8 cellular contexts compared by ENCODE assay signal in the genomic region with DNA sequence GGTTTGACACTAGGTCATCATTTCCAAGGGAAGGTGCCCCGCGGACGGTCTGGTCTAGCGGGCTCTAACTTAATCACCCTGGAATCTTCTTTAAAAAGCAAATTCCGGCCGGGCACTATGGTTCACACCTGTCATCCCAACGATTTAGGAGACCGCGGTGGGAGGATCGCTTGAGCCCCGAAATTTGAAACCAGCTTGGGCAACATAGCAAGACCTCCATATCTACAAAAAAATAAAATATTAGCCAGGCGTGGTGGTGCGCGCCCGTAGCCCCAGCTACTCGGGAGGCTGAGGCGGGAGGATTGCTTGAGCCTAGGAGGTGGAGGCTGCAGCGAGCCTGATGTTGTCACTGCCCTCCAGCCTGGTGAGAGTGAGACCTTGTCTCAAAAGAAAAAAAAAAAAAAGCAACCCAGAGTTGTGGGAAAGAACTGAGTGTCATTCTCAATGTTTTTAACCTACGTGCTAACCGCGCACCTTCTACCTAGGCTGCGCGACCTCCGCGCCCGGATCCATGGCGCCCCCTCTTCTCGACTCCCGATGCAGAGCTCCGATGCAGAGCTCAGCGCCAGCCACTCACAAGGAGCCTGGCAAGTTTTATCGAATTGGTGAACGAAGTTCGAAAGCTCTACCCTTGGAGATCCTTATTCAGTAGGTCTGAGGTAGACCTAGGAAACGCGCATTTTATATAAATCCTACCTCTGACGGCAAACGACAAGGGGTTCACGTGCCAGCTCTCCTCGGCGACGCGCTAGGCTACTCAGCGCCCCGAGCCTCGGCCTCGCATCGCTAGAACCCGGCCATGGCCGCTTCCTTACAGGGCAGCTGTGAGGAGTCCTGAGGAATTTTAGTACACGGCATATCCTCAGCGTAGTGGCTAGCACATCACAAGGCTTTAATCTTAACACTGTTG. TPM values are rescaled to one million over a fixed set of nuclear protein-coding genes. Genes with fewer than 3 reads are reported as not detected.
DNase-seq lines count a peak whose midpoint lies in the region; ATAC-seq and TF ChIP-seq lines count a peak whose summit lies in the region.

No MANE protein-coding gene starts in this region.

- WGBS in liver: 36% methylated on average over 52 of the region's 52 CpGs
- WGBS in suprapubic skin: 42% methylated on average over 47 of the region's 52 CpGs

- TF ChIP-seq EP300 in suprapubic skin (IDR thresholded peaks at IDR 0.05): no peak

- peak overlapping the region; percentile 78 for H3K27ac ChIP-seq in caudate nucleus (ENCODE audit: low read depth, low read length)
- H3K27ac ChIP-seq in liver (ENCODE audit: low read depth in 1 of 2, low read length in 2 of 2): no peak overlapping the region
- H3K27ac ChIP-seq in suprapubic skin: peak overlapping the region; percentile 52

- ATAC-seq in HG02571 (IDR thresholded peaks at IDR 0.05; ENCODE audit: unreplicated experiment): peak; percentile 0

- no peak for TF ChIP-seq RAD21 in liver (IDR thresholded peaks at IDR 0.05)

- H3K36me3 ChIP-seq in liver (ENCODE audit: control insufficient read depth in 4 of 4, insufficient read depth in 3 of 4, low read depth in 1 of 4, low read length in 3 of 4): no peaks in the 10 kb centered on the region
- H3K36me3 ChIP-seq in suprapubic skin: no peaks in the 10 kb centered on the region

- no peaks in the 10 kb centered on the region for H3K27me3 ChIP-seq in liver (ENCODE audit: control insufficient read depth in 4 of 4, insufficient read depth in 4 of 4, low read length in 3 of 4)
- H3K27me3 ChIP-seq in suprapubic skin: no peaks in the 10 kb centered on the region

- TF ChIP-seq CTCF in liver (IDR thresholded peaks at IDR 0.05; ENCODE audit: low read depth, low read length, missing input control) (no peak), suprapubic skin (IDR thresholded peaks at IDR 0.05) (no peak)

- DNase-seq in SKM-1 (lab: John Stamatoyannopoulos, UW; ENCODE audit: unreplicated experiment): peak; percentile 55
- no peak for DNase-seq in SKM-1 treated with dmso at 0.1 percent for 144 hours (lab: John Stamatoyannopoulos, UW; ENCODE audit: unreplicated experiment)
- DNase-seq in NCI-H69 (lab: John Stamatoyannopoulos, UW): peak; percentile 94
- DNase-seq in caudate nucleus (lab: John Stamatoyannopoulos, UW): peak in 19 of 61 donors; percentile 5 to 67 (median 42)
- peak in 1 of 2 donors; percentile 63 for DNase-seq in suprapubic skin (ENCODE audit: low spot score in 2 of 2)
- DNase-seq in NCI-H345 (lab: John Stamatoyannopoulos, UW): no peak

- H3K9ac ChIP-seq in liver (ENCODE audit: low read depth in 1 of 2, low read length in 2 of 2): peak overlapping the region in 1 of 2 donors; percentile 39

- H3K9me3 ChIP-seq in liver (ENCODE audit: control insufficient read depth in 4 of 4, low read length in 3 of 4): peaks cover 0 to 3% (median 0%) of the 10 kb centered on the region in 4 donors
- H3K9me3 ChIP-seq in suprapubic skin: no peaks in the 10 kb centered on the region

- H3K4me3 ChIP-seq in liver (ENCODE audit: low read depth in 1 of 3, low read length in 3 of 3): peak overlapping the region; percentile 36 to 96 (median 38)
- H3K4me3 ChIP-seq in suprapubic skin: peak overlapping the region; percentile 71

- TF ChIP-seq POLR2A in suprapubic skin (IDR thresholded peaks at IDR 0.05): no peak

- H3K4me1 ChIP-seq in liver (ENCODE audit: control insufficient read depth in 4 of 4, insufficient read depth in 4 of 4, low read length in 3 of 4) (peaks cover 0 to 14% (median 11%) of the 10 kb centered on the region in 4 donors), suprapubic skin (peaks cover 19% of the 10 kb centered on the region)

TF ChIP-seq in liver, 16 proteins besides CTCF, POLR2A, EP300 and RAD21:
- TF ChIP-seq, protein P1, sequence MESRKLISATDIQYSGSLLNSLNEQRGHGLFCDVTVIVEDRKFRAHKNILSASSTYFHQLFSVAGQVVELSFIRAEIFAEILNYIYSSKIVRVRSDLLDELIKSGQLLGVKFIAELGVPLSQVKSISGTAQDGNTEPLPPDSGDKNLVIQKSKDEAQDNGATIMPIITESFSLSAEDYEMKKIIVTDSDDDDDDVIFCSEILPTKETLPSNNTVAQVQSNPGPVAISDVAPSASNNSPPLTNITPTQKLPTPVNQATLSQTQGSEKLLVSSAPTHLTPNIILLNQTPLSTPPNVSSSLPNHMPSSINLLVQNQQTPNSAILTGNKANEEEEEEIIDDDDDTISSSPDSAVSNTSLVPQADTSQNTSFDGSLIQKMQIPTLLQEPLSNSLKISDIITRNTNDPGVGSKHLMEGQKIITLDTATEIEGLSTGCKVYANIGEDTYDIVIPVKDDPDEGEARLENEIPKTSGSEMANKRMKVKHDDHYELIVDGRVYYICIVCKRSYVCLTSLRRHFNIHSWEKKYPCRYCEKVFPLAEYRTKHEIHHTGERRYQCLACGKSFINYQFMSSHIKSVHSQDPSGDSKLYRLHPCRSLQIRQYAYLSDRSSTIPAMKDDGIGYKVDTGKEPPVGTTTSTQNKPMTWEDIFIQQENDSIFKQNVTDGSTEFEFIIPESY (IDR thresholded peaks at IDR 0.05): no peak
- no peak for TF ChIP-seq NR2F2 (IDR thresholded peaks at IDR 0.05)
- TF ChIP-seq YY1 (IDR thresholded peaks at IDR 0.05): peak; percentile 27
- peak; percentile 2 for TF ChIP-seq SP1 (IDR thresholded peaks at IDR 0.05)
- TF ChIP-seq, protein P2, sequence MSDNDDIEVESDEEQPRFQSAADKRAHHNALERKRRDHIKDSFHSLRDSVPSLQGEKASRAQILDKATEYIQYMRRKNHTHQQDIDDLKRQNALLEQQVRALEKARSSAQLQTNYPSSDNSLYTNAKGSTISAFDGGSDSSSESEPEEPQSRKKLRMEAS (IDR thresholded peaks at IDR 0.05): no peak
- TF ChIP-seq FOXA1 (IDR thresholded peaks at IDR 0.05): no peak
- no peak for TF ChIP-seq FOXA2 (IDR thresholded peaks at IDR 0.05)
- no peak for TF ChIP-seq GABPA (IDR thresholded peaks at IDR 0.05 in 1 of 2, conservative IDR thresholded peaks at IDR 0.05 in 1 of 2)
- no peak for TF ChIP-seq HNF4G (IDR thresholded peaks at IDR 0.05)
- no peak for TF ChIP-seq HNF4A (conservative IDR thresholded peaks at IDR 0.05)
- TF ChIP-seq TAF1 (conservative IDR thresholded peaks at IDR 0.05): no peak
- TF ChIP-seq JUND (IDR thresholded peaks at IDR 0.05): no peak
- TF ChIP-seq EGR1 (IDR thresholded peaks at IDR 0.05; ENCODE audit: low read depth in 2 of 2): no peak
- TF ChIP-seq, protein P3, sequence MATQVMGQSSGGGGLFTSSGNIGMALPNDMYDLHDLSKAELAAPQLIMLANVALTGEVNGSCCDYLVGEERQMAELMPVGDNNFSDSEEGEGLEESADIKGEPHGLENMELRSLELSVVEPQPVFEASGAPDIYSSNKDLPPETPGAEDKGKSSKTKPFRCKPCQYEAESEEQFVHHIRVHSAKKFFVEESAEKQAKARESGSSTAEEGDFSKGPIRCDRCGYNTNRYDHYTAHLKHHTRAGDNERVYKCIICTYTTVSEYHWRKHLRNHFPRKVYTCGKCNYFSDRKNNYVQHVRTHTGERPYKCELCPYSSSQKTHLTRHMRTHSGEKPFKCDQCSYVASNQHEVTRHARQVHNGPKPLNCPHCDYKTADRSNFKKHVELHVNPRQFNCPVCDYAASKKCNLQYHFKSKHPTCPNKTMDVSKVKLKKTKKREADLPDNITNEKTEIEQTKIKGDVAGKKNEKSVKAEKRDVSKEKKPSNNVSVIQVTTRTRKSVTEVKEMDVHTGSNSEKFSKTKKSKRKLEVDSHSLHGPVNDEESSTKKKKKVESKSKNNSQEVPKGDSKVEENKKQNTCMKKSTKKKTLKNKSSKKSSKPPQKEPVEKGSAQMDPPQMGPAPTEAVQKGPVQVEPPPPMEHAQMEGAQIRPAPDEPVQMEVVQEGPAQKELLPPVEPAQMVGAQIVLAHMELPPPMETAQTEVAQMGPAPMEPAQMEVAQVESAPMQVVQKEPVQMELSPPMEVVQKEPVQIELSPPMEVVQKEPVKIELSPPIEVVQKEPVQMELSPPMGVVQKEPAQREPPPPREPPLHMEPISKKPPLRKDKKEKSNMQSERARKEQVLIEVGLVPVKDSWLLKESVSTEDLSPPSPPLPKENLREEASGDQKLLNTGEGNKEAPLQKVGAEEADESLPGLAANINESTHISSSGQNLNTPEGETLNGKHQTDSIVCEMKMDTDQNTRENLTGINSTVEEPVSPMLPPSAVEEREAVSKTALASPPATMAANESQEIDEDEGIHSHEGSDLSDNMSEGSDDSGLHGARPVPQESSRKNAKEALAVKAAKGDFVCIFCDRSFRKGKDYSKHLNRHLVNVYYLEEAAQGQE (IDR thresholded peaks at IDR 0.05): no peak
- TF ChIP-seq RXRA (IDR thresholded peaks at IDR 0.05): no peak
TF ChIP-seq in liver: peak in this region for 2.

RNA-seq across cellular contexts. Expression of a gene that starts 0.9 kb away (rescaled TPM):
- total RNA-seq in liver (10 to 100 TPM in 1 of 2 donors, 1 to 10 TPM in 1; 6.7 to 11.1 TPM), suprapubic skin (10 to 100 TPM; 18.7 to 41.6 (median 26.1) TPM)
- polyA plus RNA-seq in liver: 1 to 10 TPM; 3.9 to 4.2 TPM

Comparison
In these comparisons a context has a peak if more than half of its experiments do, and no peak if none do; other contexts are left out.
1. DNase-seq: peak in SKM-1 (single experiment) and NCI-H69 (single experiment); none in SKM-1 treated with dmso at 0.1 percent for 144 hours (single experiment) and NCI-H345 (single experiment).
2. H3K27ac ChIP-seq: peak in caudate nucleus (single experiment) and suprapubic skin (single experiment); none in liver (0 of 2).